In genomic region chr14:89954045-89955021, GRCh38 we compare ENCODE assay signal across 1 cellular context.
TF ChIP-seq lines count a peak whose summit lies in the region.

TSS of gene EFCAB11 (minus strand) at chr14:89954730. CDS start at chr14:89954660, 70 bp downstream.

TF ChIP-seq in HEK293, 187 proteins besides CTCF, POLR2A, EP300 and RAD21 (continued from another document):
- TF ChIP-seq ZNF148 (tag by site-specific recombination; IDR thresholded peaks at IDR 0.05; ENCODE audit: borderline replicate concordance) (no peak), GLIS2 (tag by site-specific recombination; IDR thresholded peaks at IDR 0.05) (peak; percentile 80), ZNF544 (tag by site-specific recombination; IDR thresholded peaks at IDR 0.05) (no peak), BCL11A (tag by site-specific recombination; IDR thresholded peaks at IDR 0.05; ENCODE audit: low read depth) (peak; percentile 63; the same call in 1 of the 2 replicates), ZBTB26 (tag by site-specific recombination; optimal IDR thresholded peaks at IDR 0.05) (peak; percentile 50), ZSCAN5A (tag by site-specific recombination; IDR thresholded peaks at IDR 0.05) (0 out of 2 replicates have a peak, but pooled peaks have one; percentile 25), ZNF777 (tag by site-specific recombination; IDR thresholded peaks at IDR 0.05; ENCODE audit: borderline replicate concordance) (no peak)
- TF ChIP-seq, protein P1, sequence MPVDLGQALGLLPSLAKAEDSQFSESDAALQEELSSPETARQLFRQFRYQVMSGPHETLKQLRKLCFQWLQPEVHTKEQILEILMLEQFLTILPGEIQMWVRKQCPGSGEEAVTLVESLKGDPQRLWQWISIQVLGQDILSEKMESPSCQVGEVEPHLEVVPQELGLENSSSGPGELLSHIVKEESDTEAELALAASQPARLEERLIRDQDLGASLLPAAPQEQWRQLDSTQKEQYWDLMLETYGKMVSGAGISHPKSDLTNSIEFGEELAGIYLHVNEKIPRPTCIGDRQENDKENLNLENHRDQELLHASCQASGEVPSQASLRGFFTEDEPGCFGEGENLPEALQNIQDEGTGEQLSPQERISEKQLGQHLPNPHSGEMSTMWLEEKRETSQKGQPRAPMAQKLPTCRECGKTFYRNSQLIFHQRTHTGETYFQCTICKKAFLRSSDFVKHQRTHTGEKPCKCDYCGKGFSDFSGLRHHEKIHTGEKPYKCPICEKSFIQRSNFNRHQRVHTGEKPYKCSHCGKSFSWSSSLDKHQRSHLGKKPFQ (tag by site-specific recombination; IDR thresholded peaks at IDR 0.05): no peak
